ENCODE assay signal across 9 cellular contexts in the genomic region with DNA sequence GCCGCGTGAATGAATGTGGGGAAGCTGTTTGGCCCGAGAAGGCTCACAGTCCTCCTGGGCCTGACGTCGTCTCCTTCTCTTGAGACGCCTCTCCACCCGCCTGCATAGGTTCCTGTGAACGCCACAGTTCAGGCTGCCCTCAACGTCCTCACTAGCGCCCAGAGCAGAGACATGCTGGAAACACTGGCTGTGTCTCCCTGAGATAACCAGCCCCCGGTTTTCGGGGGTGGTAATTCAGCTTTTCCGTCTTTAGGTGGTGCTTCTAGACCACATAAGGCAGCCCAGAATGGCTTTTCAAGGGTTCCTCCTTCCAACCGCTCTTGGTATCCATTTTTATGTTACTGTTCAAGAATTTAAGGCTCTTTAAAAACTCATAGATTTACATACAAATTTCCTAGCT.
DNase-seq lines count a peak whose midpoint lies in the region; ATAC-seq and TF ChIP-seq lines count a peak whose summit lies in the region.
"Had no signal": no experiment of that assay in that cellular context is flagged by ENCODE, and none has a peak within 500 bp of the region (broad histone marks: within the 10 kb centered on the region; RNA-seq: fewer than 3 reads in every experiment).

No MANE protein-coding gene starts in this region.

- H3K4me3 ChIP-seq in coronary artery = peak overlapping the region; percentile 49
- no peak overlapping the region for H3K4me3 ChIP-seq in OCI-LY7 (ENCODE audit: low read depth, low read length, poor library complexity, severe bottlenecking)

- H3K27ac ChIP-seq in coronary artery = no peak overlapping the region
- no peak overlapping the region for H3K27ac ChIP-seq in OCI-LY7 (ENCODE audit: low read depth, low read length, poor library complexity, severe bottlenecking)
- H3K27ac ChIP-seq: neutrophil had no signal

- H3K36me3 ChIP-seq in OCI-LY7 (ENCODE audit: insufficient read depth, low read length) = no peaks in the 10 kb centered on the region
- H3K36me3 ChIP-seq: neutrophil had no signal

- CTCF ChIA-PET in OCI-LY7 (lab: Charles Lee; ENCODE audit: unreplicated experiment) (no interaction called here), Calu3 (lab: Charles Lee) (no interaction called here)

- H3K4me1 ChIP-seq in OCI-LY7 (ENCODE audit: insufficient read depth, low read length, poor library complexity, severe bottlenecking) = no peaks in the 10 kb centered on the region

- no peak overlapping the region for H3K27ac Mint-ChIP-seq in Calu3 (ENCODE audit: unreplicated experiment)

- ATAC-seq in HG03565 (IDR thresholded peaks at IDR 0.05; ENCODE audit: unreplicated experiment) = no peak
- ATAC-seq in GM21360 (IDR thresholded peaks at IDR 0.05; ENCODE audit: unreplicated experiment) = no peak

- no peaks in the 10 kb centered on the region for H3K9me3 ChIP-seq in OCI-LY7 (ENCODE audit: low read length)
- H3K9me3 ChIP-seq: neutrophil had no signal

- no peak overlapping the region for H3K4me3 Mint-ChIP-seq in Calu3 (ENCODE audit: low read depth, unreplicated experiment)

- H3K27me3 Mint-ChIP-seq in Calu3 (ENCODE audit: unreplicated experiment) = no peaks in the 10 kb centered on the region

- no peaks in the 10 kb centered on the region for H4K20me1 ChIP-seq in OCI-LY7 (ENCODE audit: insufficient read depth, low read length)

- H2AFZ ChIP-seq in OCI-LY7 (ENCODE audit: low read length) = no peak overlapping the region

- no peaks in the 10 kb centered on the region for H3K9me3 Mint-ChIP-seq in Calu3 (ENCODE audit: low read depth, unreplicated experiment)

- H3K79me2 ChIP-seq in OCI-LY7 (ENCODE audit: insufficient read depth, low read depth, low read length) = no peaks in the 10 kb centered on the region

- intact Hi-C loops in OCI-LY7 (cut with micrococcal nuclease; ENCODE audit: unreplicated experiment) (no loop called here), Calu3 (cut with micrococcal nuclease; ENCODE audit: unreplicated experiment) (no loop called here)

- DNase-seq in GM03348 (ENCODE audit: low spot score) = peak; percentile 59
- DNase-seq in NCI-H2171 treated with DMSO at 0.1 percent for 48 hours (lab: John Stamatoyannopoulos, UW) = peak; percentile 93
- DNase-seq in coronary artery (ENCODE audit: low spot score) = no peak
- peak; percentile 89 for DNase-seq in medulla oblongata (ENCODE audit: extremely low spot score)
- no peak for DNase-seq in OCI-LY7 (ENCODE audit: low spot score)
- DNase-seq in Calu3 = no peak

- H3K4me1 Mint-ChIP-seq in Calu3 (ENCODE audit: low read depth, unreplicated experiment) = no peaks in the 10 kb centered on the region

- no peak overlapping the region for H3K4me2 ChIP-seq in OCI-LY7 (ENCODE audit: low read length)

- POLR2A ChIA-PET in OCI-LY7 (lab: Charles Lee) = interaction anchor here (0.5 kb wide), 1 partner anchor 10 kb away, joined by 4 read pairs; no protein-coding TSS in a partner anchor

- BruUV-seq in OCI-LY7 (replicated peaks; lab: Mats Ljungman, UMichigan) (no TSS peak), Calu3 (replicated peaks; lab: Mats Ljungman, UMichigan) (no TSS peak)

- H3K9me2 ChIP-seq in OCI-LY7 (ENCODE audit: insufficient read depth, low read length) = no peaks in the 10 kb centered on the region

- H3K36me3 Mint-ChIP-seq in Calu3 (ENCODE audit: insufficient read depth, unreplicated experiment) = no peaks in the 10 kb centered on the region

- peak; percentile 36 for TF ChIP-seq CTCF in coronary artery (IDR thresholded peaks at IDR 0.05)
- TF ChIP-seq CTCF in OCI-LY7 (conservative IDR thresholded peaks at IDR 0.05; ENCODE audit: low read length) = no peak
- no peak for TF ChIP-seq CTCF in Calu3 (IDR thresholded peaks at IDR 0.05; ENCODE audit: unreplicated experiment)

Comparison
In these comparisons a context has a peak if more than half of its experiments do, and no peak if none do; other contexts are left out.
1. DNase-seq: peak in GM03348 (single experiment), NCI-H2171 treated with DMSO at 0.1 percent for 48 hours (single experiment) and medulla oblongata (single experiment); none in coronary artery (single experiment), OCI-LY7 (single experiment) and Calu3 (single experiment).